ENCODE assay signal across 1 cellular context in genomic region chr16:30984669-30985400, GRCh38.
TF ChIP-seq lines count a peak whose summit lies in the region.

Gene HSD3B7, plus strand, starts transcription at chr16:30985207. Its CDS starts 452 bp downstream, at chr16:30985659.

TF ChIP-seq in HepG2, 621 proteins besides CTCF, POLR2A, EP300 and RAD21 (continued from another document):
- no peak for TF ChIP-seq ZNF770 (CRISPR knock-in tag; IDR thresholded peaks at IDR 0.05)
TF ChIP-seq in HepG2: peak in this region for 209.
